17 cellular contexts compared by ENCODE assay signal in genomic region chr3:81549831-81550230, GRCh38.
"Had no signal": no experiment of that assay in that cellular context is flagged by ENCODE, and none has a peak within 500 bp of the region (broad histone marks: within the 10 kb centered on the region; RNA-seq: fewer than 3 reads in every experiment).

No MANE protein-coding gene starts in this region.

- H3K4me1 ChIP-seq: parathyroid adenoma had no signal

- H3K4me3 ChIP-seq: hepatocyte, mucosa of descending colon had no signal

- ATAC-seq: activated T-helper 17 cell treated with anti-CD3 and anti-CD28 coated beads, Interleukin-2, amount 50 U/mL, for 72 hours; left lobe of liver; mucosa of descending colon; naive thymus-derived CD4-positive, alpha-beta T cell; stimulated activated memory B cell treated with anti-CD40 and anti-IgM and Interleukin-4, amounts not matched to agents 10 μg/mL and 1 μg/mL and 100 μg/mL, for 72 hours had no signal

- H3K27ac ChIP-seq: hepatocyte, parathyroid adenoma had no signal

- DNase-seq: activated CD4-positive, alpha-beta T cell treated with anti-CD3 and anti-CD28 coated beads, Interleukin-2, amount 50 U/mL, for 48 hours; activated CD4-positive, CD25-positive, alpha-beta regulatory T cell treated with anti-CD3 and anti-CD28 coated beads, Interleukin-2, amount 50 U/mL, for 72 hours; activated naive CD4-positive, alpha-beta T cell treated with Interleukin-2 at 50 U/mL for 16 hours; anterior cingulate cortex; cerebellar nuclear complex; effector memory CD4-positive, alpha-beta T cell; islet precursor cell; mucosa of descending colon; naive thymus-derived CD4-positive, alpha-beta T cell; stimulated activated CD4-positive, alpha-beta T cell treated with anti-CD3 and anti-CD28 coated beads, Interleukin-2, amount 100 ng/mL, for 48 hours; substantia nigra; trophoblast cell had no signal

- H3K27me3 ChIP-seq: hepatocyte had no signal
